In genomic region chr19:47275866-47276461, GRCh38 we compare ENCODE assay signal across 1 cellular context.
TF ChIP-seq lines count a peak whose summit lies in the region.

No MANE protein-coding gene starts in this region.

TF ChIP-seq in WTC11, 78 proteins besides CTCF, POLR2A, EP300 and RAD21 (continued from another document):
- TF ChIP-seq CDX4 (CRISPR knock-in tag; IDR thresholded peaks at IDR 0.05; ENCODE audit: borderline replicate concordance) (no peak), ZNF671 (CRISPR knock-in tag; IDR thresholded peaks at IDR 0.05) (no peak), MXD4 (CRISPR knock-in tag; IDR thresholded peaks at IDR 0.05; ENCODE audit: borderline replicate concordance) (no peak)
